Comparison of ENCODE assay signal across 9 cellular contexts in the genomic region with DNA sequence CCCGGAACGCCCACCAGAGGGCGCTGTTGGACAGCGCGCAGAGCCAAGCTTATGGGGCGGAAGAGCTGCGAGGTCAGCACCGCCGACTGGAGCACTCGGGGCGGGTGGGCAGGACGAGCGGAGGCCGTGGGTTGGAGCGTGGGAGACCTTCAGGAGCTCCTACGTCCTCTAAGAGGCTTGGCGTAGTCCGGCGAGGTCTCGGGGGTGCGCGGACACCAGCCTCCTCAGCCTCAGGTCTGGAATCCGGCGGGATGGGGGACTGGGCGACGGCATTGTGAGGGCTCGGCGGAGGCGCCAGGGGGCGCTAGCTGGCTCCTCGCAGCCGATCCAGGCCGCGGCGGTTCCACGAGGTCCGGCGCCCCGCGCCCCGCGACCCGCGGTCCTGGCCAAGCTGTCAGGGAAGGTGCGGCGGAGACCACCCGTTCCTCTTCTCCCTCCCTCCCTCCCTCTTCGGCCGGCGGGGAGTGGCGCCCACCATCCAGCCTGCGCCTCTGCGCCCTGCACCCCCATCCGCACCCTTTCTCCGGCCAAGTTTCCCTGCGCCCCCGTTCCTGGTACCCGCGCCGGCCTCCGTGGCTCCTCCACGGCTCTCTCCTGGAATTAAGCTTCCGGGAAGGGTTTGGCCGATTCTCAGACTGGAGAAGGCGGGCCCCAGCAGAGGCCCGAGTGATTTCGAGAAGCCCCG. TPM values are rescaled to one million over a fixed set of nuclear protein-coding genes. Genes with fewer than 3 reads are reported as not detected.
A peak's percentile ranks its signal among the peaks of the same experiment; 100 is the strongest.
DNase-seq lines count a peak whose midpoint lies in the region; ATAC-seq, FAIRE-seq and TF ChIP-seq lines count a peak whose summit lies in the region.
"Had no signal": no experiment of that assay in that cellular context is flagged by ENCODE, and none has a peak within 500 bp of the region (broad histone marks: within the 10 kb centered on the region; RNA-seq: fewer than 3 reads in every experiment).

No MANE protein-coding gene starts in this region.

- FAIRE-seq in astrocyte (lab: Jason Lieb, UNC) = no peak
- FAIRE-seq: A204.1 had no signal

- in situ Hi-C loops in gastrocnemius medialis (cut with MboI; ENCODE audit: low sequenced_read_pairs in 4 of 4) = loop anchor here in 1 of 4 donors (10.0 kb wide), 1 partner anchor 76 kb away; no protein-coding TSS in a partner anchor

- no peaks in the 10 kb centered on the region for H3K9me3 ChIP-seq in astrocyte (ENCODE audit: insufficient read depth, low read depth, low read length)
- H3K9me3 ChIP-seq in gastrocnemius medialis = no peaks in the 10 kb centered on the region

- no peak for TF ChIP-seq POLR2A in gastrocnemius medialis (IDR thresholded peaks at IDR 0.05)

- intact Hi-C loops in gastrocnemius medialis (cut with DNase I; ENCODE audit: low total_unique reads) = loop anchor here (1.0 kb wide), 1 partner anchor 71 kb away; no protein-coding TSS in a partner anchor

- H3K27ac ChIP-seq in astrocyte (ENCODE audit: low read depth, low read length) (no peak overlapping the region), gastrocnemius medialis (no peak overlapping the region)

- peaks cover 80% of the 10 kb centered on the region for H3K27me3 ChIP-seq in astrocyte (ENCODE audit: insufficient read depth, low read length)
- peaks cover 88 to 91% (median 89%) of the 10 kb centered on the region in 3 donors for H3K27me3 ChIP-seq in gastrocnemius medialis

- peaks cover 9% of the 10 kb centered on the region for H4K20me1 ChIP-seq in astrocyte (ENCODE audit: insufficient read depth, low read length)

- H3K4me3 ChIP-seq in astrocyte (ENCODE audit: insufficient read depth, low read depth, low read length) = peak overlapping the region; percentile 51
- peak overlapping the region; percentile 39 to 84 (median 54) for H3K4me3 ChIP-seq in gastrocnemius medialis

- no peaks in the 10 kb centered on the region for H3K4me1 ChIP-seq in astrocyte (ENCODE audit: insufficient read depth, low read length)
- H3K4me1 ChIP-seq in gastrocnemius medialis = peaks cover 0 to 8% of the 10 kb centered on the region in 2 donors

- no peaks in the 10 kb centered on the region for H3K36me3 Mint-ChIP-seq in T-helper 2 cell treated with Interferon-gamma antibody and Interleukin-4, amounts not matched to agents 5 μg/mL and 100 μg/mL, for 36 hours (ENCODE audit: low read depth)
- H3K36me3 Mint-ChIP-seq in astrocyte (ENCODE audit: low read depth, unreplicated experiment) = no peaks in the 10 kb centered on the region

- H3K4me3 Mint-ChIP-seq in T-helper 2 cell treated with Interferon-gamma antibody and Interleukin-4, amounts not matched to agents 5 μg/mL and 100 μg/mL, for 36 hours = peak overlapping the region; percentile 84
- peak overlapping the region; percentile 78 for H3K4me3 Mint-ChIP-seq in astrocyte (ENCODE audit: unreplicated experiment)

- peak overlapping the region; percentile 88 for H2AFZ ChIP-seq in astrocyte (ENCODE audit: low read depth, low read length)

- peak overlapping the region; percentile 95 for H3K4me2 ChIP-seq in astrocyte (ENCODE audit: low read length)

- DNase-seq in DMS79 treated with DMSO at 0.1 percent for 48 hours (lab: John Stamatoyannopoulos, UW) = peak; percentile 39
- no peak for DNase-seq in DMS79 (lab: John Stamatoyannopoulos, UW)
- peak; percentile 66 for DNase-seq in NCI-H1436 (lab: John Stamatoyannopoulos, UW)
- DNase-seq in T-helper 2 cell treated with Interferon-gamma antibody and Interleukin-4, amounts not matched to agents 5 μg/mL and 100 μg/mL, for 36 hours (ENCODE audit: low spot score) = peak; percentile 80
- peak; percentile 32 for DNase-seq in astrocyte (ENCODE audit: low read depth)
- peak; percentile 64 to 69 for DNase-seq in hippocampal formation (lab: John Stamatoyannopoulos, UW)
- peak; percentile 13 to 42 for DNase-seq in gastrocnemius medialis

- H3K27me3 Mint-ChIP-seq in T-helper 2 cell treated with Interferon-gamma antibody and Interleukin-4, amounts not matched to agents 5 μg/mL and 100 μg/mL, for 36 hours (ENCODE audit: low read depth) = peaks cover 81% of the 10 kb centered on the region
- H3K27me3 Mint-ChIP-seq in astrocyte (ENCODE audit: low read depth, unreplicated experiment) = peaks cover 82% of the 10 kb centered on the region

- no peaks in the 10 kb centered on the region for H3K79me2 ChIP-seq in astrocyte (ENCODE audit: insufficient read depth, low read length)

- no peaks in the 10 kb centered on the region for H3K36me3 ChIP-seq in astrocyte (ENCODE audit: insufficient read depth, low read length)
- H3K36me3 ChIP-seq in gastrocnemius medialis = no peaks in the 10 kb centered on the region

- no peak overlapping the region for H3K27ac Mint-ChIP-seq in T-helper 2 cell treated with Interferon-gamma antibody and Interleukin-4, amounts not matched to agents 5 μg/mL and 100 μg/mL, for 36 hours
- no peak overlapping the region for H3K27ac Mint-ChIP-seq in astrocyte (ENCODE audit: unreplicated experiment)

- H3K9ac ChIP-seq in astrocyte (ENCODE audit: low read length) = no peak overlapping the region

- no peaks in the 10 kb centered on the region for H3K9me3 Mint-ChIP-seq in T-helper 2 cell treated with Interferon-gamma antibody and Interleukin-4, amounts not matched to agents 5 μg/mL and 100 μg/mL, for 36 hours
- peaks cover 3% of the 10 kb centered on the region for H3K9me3 Mint-ChIP-seq in astrocyte (ENCODE audit: unreplicated experiment)

- ATAC-seq in HG02840 (IDR thresholded peaks at IDR 0.05; ENCODE audit: low FRiP score, unreplicated experiment) (peak; percentile 85), gastrocnemius medialis (peak; percentile 86 to 96)

- peak; percentile 60 for TF ChIP-seq CTCF in astrocyte (IDR thresholded peaks at IDR 0.05; ENCODE audit: insufficient read depth, low read depth, low read length)
- TF ChIP-seq CTCF in gastrocnemius medialis (IDR thresholded peaks at IDR 0.05 in 4 of 5, conservative IDR thresholded peaks at IDR 0.05 in 1 of 5) = peak; percentile 95 to 100 (median 98)

- H3K4me1 Mint-ChIP-seq in T-helper 2 cell treated with Interferon-gamma antibody and Interleukin-4, amounts not matched to agents 5 μg/mL and 100 μg/mL, for 36 hours (ENCODE audit: low read depth) = peaks cover 1% of the 10 kb centered on the region
- no peaks in the 10 kb centered on the region for H3K4me1 Mint-ChIP-seq in astrocyte (ENCODE audit: low read depth, unreplicated experiment)

RNA-seq across cellular contexts. Expression of a gene that starts 24.3 kb away (rescaled TPM):
- total RNA-seq in astrocyte = 48.5 and 54.4 TPM in 2 replicates
- total RNA-seq in gastrocnemius medialis = 10 to 100 TPM; 50.9 to 81.9 (median 61.4) TPM
